25 cellular contexts compared by ENCODE assay signal in genomic region chr17:49920370-49920769, GRCh38. TPM values are rescaled to one million over a fixed set of nuclear protein-coding genes. Genes with fewer than 3 reads are reported as not detected.
"Had no signal": no experiment of that assay in that cellular context is flagged by ENCODE, and none has a peak within 500 bp of the region (broad histone marks: within the 10 kb centered on the region; RNA-seq: fewer than 3 reads in every experiment).

No MANE protein-coding gene starts in this region.

- H3K4me3 ChIP-seq: dorsolateral prefrontal cortex, heart right ventricle, pancreas, prostate gland, suprapubic skin, thyroid gland, upper lobe of left lung, vagina had no signal

- H3K27me3 ChIP-seq: pancreas, thyroid gland, vagina had no signal

- H3K9me3 Mint-ChIP-seq: natural killer cell, neural crest cell had no signal

- H3K36me3 ChIP-seq: heart right ventricle, pancreas, prostate gland, suprapubic skin, thyroid gland, upper lobe of left lung, vagina had no signal

- H3K4me3 Mint-ChIP-seq: natural killer cell, neural crest cell had no signal

- H3K4me1 ChIP-seq: heart right ventricle, pancreas, prostate gland, suprapubic skin, upper lobe of left lung, vagina had no signal

- ATAC-seq: heart right ventricle; left lobe of liver; pancreas; sciatic nerve; stimulated activated naive CD8-positive, alpha-beta T cell treated with anti-CD3 and anti-CD28 coated beads, Interleukin-15, Interleukin-2, amounts not matched to agents 100 U/mL and 50 U/mL, for 24 hours had no signal

- H3K27ac ChIP-seq: dorsolateral prefrontal cortex, heart right ventricle, pancreas, prostate gland, suprapubic skin, thyroid gland, upper lobe of left lung, vagina had no signal

- H3K4me1 Mint-ChIP-seq: natural killer cell had no signal

- DNase-seq: cortex of kidney; dorsolateral prefrontal cortex; effector CD8-positive, alpha-beta T cell; heart right ventricle; hypothalamus; islet precursor cell; mammary epithelial cell; natural killer cell; occipital lobe; pancreas; stimulated activated CD4-positive, alpha-beta T cell treated with anti-CD3 and anti-CD28 coated beads, Interleukin-12 subunit alpha, Interleukin-12 subunit beta, amount 100 ng/mL, for 4 hours; stimulated activated naive CD8-positive, alpha-beta T cell treated with anti-CD3 and anti-CD28 coated beads, Interleukin-15, Interleukin-2, amounts not matched to agents 100 U/mL and 50 U/mL, for 24 hours; thyroid gland; upper lobe of left lung had no signal

- H3K36me3 Mint-ChIP-seq: natural killer cell had no signal

- H3K9me3 ChIP-seq: heart right ventricle, pancreas, prostate gland, suprapubic skin, thyroid gland, upper lobe of left lung, vagina had no signal

- H3K27ac Mint-ChIP-seq: natural killer cell had no signal

- FAIRE-seq: frontal cortex, pancreas had no signal

RNA-seq across cellular contexts. Expression of gene DLX4, which starts 48.6 kb away (rescaled TPM):
- total RNA-seq: frontal cortex, glomerular endothelial cell, left lobe of liver, mucosa of gallbladder, myocyte, occipital lobe, prostate gland, sciatic nerve, skeletal muscle tissue had no signal
